ENCODE assay signal across 8 cellular contexts in the genomic region with DNA sequence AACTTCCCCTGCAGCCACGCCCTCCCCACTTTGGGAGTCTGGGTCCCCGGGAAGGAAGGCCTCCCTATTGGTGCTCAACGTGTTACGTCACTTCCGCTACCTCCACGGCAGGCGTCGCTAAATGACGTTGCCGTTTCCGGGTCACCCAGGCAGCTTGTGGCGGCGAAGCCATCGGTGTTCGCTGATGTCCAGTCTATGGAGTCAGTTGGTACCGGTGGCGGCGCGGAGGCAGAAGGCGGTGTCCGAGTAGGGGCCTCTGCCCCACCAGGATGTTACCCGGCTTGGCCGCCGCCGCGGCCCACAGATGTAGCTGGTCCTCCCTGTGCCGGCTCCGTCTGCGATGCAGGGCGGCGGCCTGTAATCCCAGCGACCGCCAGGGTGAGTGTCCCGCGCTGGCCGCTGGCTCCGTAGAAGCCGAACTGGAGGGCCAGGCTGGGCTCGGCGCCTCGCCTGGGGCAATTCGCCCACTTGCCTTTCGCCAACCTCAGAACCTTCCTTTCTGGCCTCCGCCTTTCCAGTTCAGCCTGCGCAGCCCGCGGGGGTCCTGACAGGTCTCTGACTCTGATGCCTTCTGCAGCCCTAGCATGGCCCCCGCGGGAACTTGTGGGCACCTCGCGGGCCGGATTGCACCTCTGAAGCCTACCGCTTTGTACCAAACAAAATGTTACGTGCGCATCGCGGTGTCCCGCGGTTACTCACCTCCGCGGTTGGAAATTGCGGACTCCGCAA. TPM values are rescaled to one million over a fixed set of nuclear protein-coding genes. Genes with fewer than 3 reads are reported as not detected.
DNase-seq lines count a peak whose midpoint lies in the region; ATAC-seq and TF ChIP-seq lines count a peak whose summit lies in the region.

TSS of gene SLC30A9 (plus strand) at position 148 of the 729 bp plus-strand sequence. CDS start at position 270, 122 bp downstream.

- H3K27ac ChIP-seq in BLaER1 treated with 17β-estradiol and CSF1 and Interleukin-3, amounts not matched to agents 10 nM and 100 nM = peak within 1 kb of the TSS; percentile 79 to 92 (median 86)
- H3K27ac ChIP-seq in colonic mucosa (peak within 1 kb of the TSS; percentile 75), layer of hippocampus (ENCODE audit: low read depth, low read length) (peak within 1 kb of the TSS; percentile 74)

- peak within 1 kb of the TSS; percentile 75 to 94 (median 84) for H3K4me3 ChIP-seq in BLaER1 treated with 17β-estradiol and CSF1 and Interleukin-3, amounts not matched to agents 10 nM and 100 nM
- H3K4me3 ChIP-seq in colonic mucosa = peak within 1 kb of the TSS; percentile 89

- no peaks in the 10 kb centered on the region for H3K9me3 ChIP-seq in BLaER1 treated with 17β-estradiol and CSF1 and Interleukin-3, amounts not matched to agents 10 nM and 100 nM (replicated peaks in 1 of 11)
- no peaks in the 10 kb centered on the region for H3K9me3 ChIP-seq in colonic mucosa

- DNase-seq in GM19240 (ENCODE audit: insufficient read length, low spot score) (peak; percentile 95), NCI-H524 treated with DMSO at 0.1 percent for 48 hours (lab: John Stamatoyannopoulos, UW) (peak; percentile 77), colonic mucosa (peak; percentile 97)
- DNase-seq in activated CD4-positive, alpha-beta T cell treated with anti-CD3 and anti-CD28 coated beads for 4 hours = peak; percentile 92 to 93
- DNase-seq in stimulated activated CD4-positive, alpha-beta T cell treated with anti-CD3 and anti-CD28 coated beads, Interleukin-1b, Interleukin-23, amount 100 ng/mL, for 4 hours (ENCODE audit: low read depth in 2 of 2) = peak; percentile 80 to 82

- peak; percentile 34 for TF ChIP-seq CTCF in colonic mucosa (IDR thresholded peaks at IDR 0.05)

- H3K4me2 ChIP-seq in BLaER1 treated with 17β-estradiol and CSF1 and Interleukin-3, amounts not matched to agents 10 nM and 100 nM = peak within 1 kb of the TSS; percentile 77 to 97 (median 93)

- intact Hi-C loops in colonic mucosa (cut with DNase I) = no loop called here

- peaks cover 0 to 18% (median 5%) of the 10 kb centered on the region in 11 experiments; a peak in 8 of 22 replicates for H4K20me1 ChIP-seq in BLaER1 treated with 17β-estradiol and CSF1 and Interleukin-3, amounts not matched to agents 10 nM and 100 nM

- H3K36me3 ChIP-seq in BLaER1 treated with 17β-estradiol and CSF1 and Interleukin-3, amounts not matched to agents 10 nM and 100 nM = no peaks in the 10 kb centered on the region
- H3K36me3 ChIP-seq in colonic mucosa = no peaks in the 10 kb centered on the region

- ATAC-seq in HG03460 (IDR thresholded peaks at IDR 0.05; ENCODE audit: unreplicated experiment) = peak; percentile 98

- no peaks in the 10 kb centered on the region for H3K27me3 ChIP-seq in BLaER1 treated with 17β-estradiol and CSF1 and Interleukin-3, amounts not matched to agents 10 nM and 100 nM
- H3K27me3 ChIP-seq in colonic mucosa (no peaks in the 10 kb centered on the region), layer of hippocampus (ENCODE audit: control insufficient read depth, insufficient read depth, low read length) (no peaks in the 10 kb centered on the region)

- peak within 1 kb of the TSS; percentile 79 to 92 (median 89) for H3K9ac ChIP-seq in BLaER1 treated with 17β-estradiol and CSF1 and Interleukin-3, amounts not matched to agents 10 nM and 100 nM
- peak within 1 kb of the TSS; percentile 67 to 90 for H3K9ac ChIP-seq in colonic mucosa (ENCODE audit: low read depth in 2 of 2, low read length in 2 of 2)

- H3K4me1 ChIP-seq in BLaER1 treated with 17β-estradiol and CSF1 and Interleukin-3, amounts not matched to agents 10 nM and 100 nM = peaks cover 20 to 42% (median 23%) of the 10 kb centered on the region in 10 experiments
- H3K4me1 ChIP-seq in colonic mucosa = peaks cover 10% of the 10 kb centered on the region

RNA-seq across cellular contexts. Expression of gene SLC30A9, which starts in this region (rescaled TPM):
- total RNA-seq in colonic mucosa = 10 to 100 TPM; 70.7 to 81.8 TPM

Comparison
In these comparisons a context has a peak if more than half of its experiments do, and no peak if none do; other contexts are left out.
1. Peak in every context shown above with its lines: DNase-seq, ATAC-seq, H3K4me3 ChIP-seq and H3K27ac ChIP-seq.